Comparison of ENCODE assay signal across 8 cellular contexts in genomic region chr13:49669735-49670309, GRCh38. TPM values are rescaled to one million over a fixed set of nuclear protein-coding genes. Genes with fewer than 3 reads are reported as not detected.
DNase-seq lines count a peak whose midpoint lies in the region; ATAC-seq, FAIRE-seq and TF ChIP-seq lines count a peak whose summit lies in the region.

No MANE protein-coding gene starts in this region.

- peak; percentile 23 for FAIRE-seq in HTR-8/SVneo (lab: Jason Lieb, UNC)

- H3K9me3 ChIP-seq in thoracic aorta: no peaks in the 10 kb centered on the region

- H3K4me3 ChIP-seq in cardiac fibroblast (replicated peaks in 1 of 2; ENCODE audit: low read depth in 2 of 2, low read length in 2 of 2) (no peak overlapping the region), thoracic aorta (no peak overlapping the region)

- H3K36me3 ChIP-seq in thoracic aorta: peaks cover 4% of the 10 kb centered on the region

- no peak overlapping the region for H3K27ac ChIP-seq in thoracic aorta

- H3K4me1 ChIP-seq in thoracic aorta (ENCODE audit: control insufficient read depth in 1 of 2, low read depth in 2 of 2): no peaks in the 10 kb centered on the region

- DNase-seq in activated naive CD4-positive, alpha-beta T cell treated with Interleukin-2 at 50 U/mL for 16 hours: peak; percentile 16
- no peak for DNase-seq in activated naive CD4-positive, alpha-beta T cell treated with anti-CD3 and anti-CD28 coated beads, Interleukin-2, amount 50 U/mL, for 16 hours
- peak; percentile 45 for DNase-seq in HTR-8/SVneo (ENCODE audit: insufficient read length, low spot score)
- DNase-seq in OCI-M1 (lab: John Stamatoyannopoulos, UW): peak; percentile 62
- DNase-seq in cardiac fibroblast (ENCODE audit: low read depth in 2 of 2): peak; percentile 75 to 78
- DNase-seq in kidney glomerular epithelial cell (lab: John Stamatoyannopoulos, UW): peak; percentile 81
- no peak for DNase-seq in thoracic aorta (ENCODE audit: low spot score)

- ATAC-seq in thoracic aorta (ENCODE audit: insufficient number of reproducible peaks, low FRiP score, low read depth) (no peak), HG03095 (IDR thresholded peaks at IDR 0.05; ENCODE audit: unreplicated experiment) (no peak)

- TF ChIP-seq CTCF in cardiac fibroblast (IDR thresholded peaks at IDR 0.05; ENCODE audit: low read depth, low read length) (peak; percentile 69), thoracic aorta (IDR thresholded peaks at IDR 0.05) (peak; percentile 30)

- H3K27me3 ChIP-seq in thoracic aorta (replicated peaks; ENCODE audit: insufficient read depth): no peaks in the 10 kb centered on the region

RNA-seq across cellular contexts. Expression of gene EBPL, which starts 21.5 kb away (rescaled TPM):
- total RNA-seq in thoracic aorta: 10 to 100 TPM; 12.2 to 43.9 TPM

RNA-seq across cellular contexts. Expression of gene ARL11, which starts 41.5 kb away (rescaled TPM):
- total RNA-seq in thoracic aorta: 1 to 10 TPM; 1.1 to 1.6 TPM

Comparison
In these comparisons a context has a peak if more than half of its experiments do, and no peak if none do; other contexts are left out.
1. DNase-seq: peak in activated naive CD4-positive, alpha-beta T cell treated with Interleukin-2 at 50 U/mL for 16 hours (single experiment), HTR-8/SVneo (single experiment), OCI-M1 (single experiment), cardiac fibroblast (2 of 2) and kidney glomerular epithelial cell (single experiment); none in activated naive CD4-positive, alpha-beta T cell treated with anti-CD3 and anti-CD28 coated beads, Interleukin-2, amount 50 U/mL, for 16 hours (single experiment) and thoracic aorta (single experiment).